Comparison of ENCODE assay signal across 21 cellular contexts in the genomic region with DNA sequence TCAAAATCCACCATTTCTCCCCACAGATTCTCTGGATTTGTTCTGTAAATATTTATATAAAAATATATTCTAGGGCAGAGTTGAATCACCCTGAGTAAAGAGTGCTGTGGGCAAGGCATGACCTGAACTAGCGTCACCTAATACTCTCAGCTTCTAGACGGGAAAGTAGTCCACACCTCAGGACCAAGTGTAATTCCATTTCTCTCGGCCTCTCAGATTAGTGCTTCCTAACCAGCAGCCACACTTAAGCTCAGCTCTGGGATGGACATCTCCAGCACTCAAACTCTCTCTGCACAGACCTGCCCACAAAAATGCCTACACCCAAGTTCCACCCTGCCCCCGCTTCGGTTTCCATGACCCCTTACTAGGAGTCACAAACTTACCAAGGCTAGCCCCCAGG. TPM values are rescaled to one million over a fixed set of nuclear protein-coding genes. Genes with fewer than 3 reads are reported as not detected.
"Had no signal": no experiment of that assay in that cellular context is flagged by ENCODE, and none has a peak within 500 bp of the region (broad histone marks: within the 10 kb centered on the region; RNA-seq: fewer than 3 reads in every experiment).

No MANE protein-coding gene starts in this region.

- H3K27me3 ChIP-seq: thyroid gland had no signal

- H3K27ac ChIP-seq: left ventricle myocardium inferior, thyroid gland, upper lobe of right lung had no signal

- H3K36me3 Mint-ChIP-seq: activated naive CD8-positive, alpha-beta T cell treated with anti-CD3 and anti-CD28 coated beads, Interleukin-2, amount 10 ng/mL, durations not matched to agents 7 days and 5 days had no signal

- H3K4me3 ChIP-seq: left ventricle myocardium inferior, thyroid gland, upper lobe of right lung had no signal

- H3K9me3 Mint-ChIP-seq: activated B cell treated with CpG ODN at 0.5 μM for 24 hours; activated naive CD4-positive, alpha-beta T cell treated with anti-CD3 and anti-CD28 coated beads for 36 hours; activated naive CD8-positive, alpha-beta T cell treated with anti-CD3 and anti-CD28 coated beads, Interleukin-2, amount 10 ng/mL, durations not matched to agents 7 days and 5 days; endodermal cell; naive B cell had no signal

- H3K36me3 ChIP-seq: left ventricle myocardium inferior, thyroid gland, upper lobe of right lung had no signal

- FAIRE-seq: bronchial epithelial cell had no signal

- H3K27ac Mint-ChIP-seq: activated B cell treated with CpG ODN at 0.5 μM for 24 hours; activated CD4-positive, alpha-beta T cell treated with anti-CD3 and anti-CD28 coated beads for 36 hours; activated naive CD4-positive, alpha-beta T cell treated with anti-CD3 and anti-CD28 coated beads for 36 hours; activated naive CD8-positive, alpha-beta T cell treated with anti-CD3 and anti-CD28 coated beads, Interleukin-2, amount 10 ng/mL, durations not matched to agents 7 days and 5 days; endodermal cell; immature natural killer cell had no signal

- H3K9me3 ChIP-seq: left ventricle myocardium inferior, thyroid gland, upper lobe of right lung had no signal

- H3K4me3 Mint-ChIP-seq: activated B cell treated with CpG ODN at 0.5 μM for 24 hours; activated CD4-positive, alpha-beta T cell treated with anti-CD3 and anti-CD28 coated beads for 36 hours; activated naive CD4-positive, alpha-beta T cell treated with anti-CD3 and anti-CD28 coated beads for 36 hours; activated naive CD8-positive, alpha-beta T cell treated with anti-CD3 and anti-CD28 coated beads, Interleukin-2, amount 10 ng/mL, durations not matched to agents 7 days and 5 days; endodermal cell; immature natural killer cell had no signal

- DNase-seq: activated B cell treated with CpG ODN at 0.5 μM for 24 hours; activated CD4-positive, alpha-beta T cell treated with anti-CD3 and anti-CD28 coated beads for 36 hours; activated CD4-positive, alpha-beta T cell treated with anti-CD3 and anti-CD28 coated beads, Interleukin-2, amount 50 U/mL, for 4 hours; activated naive CD4-positive, alpha-beta T cell treated with anti-CD3 and anti-CD28 coated beads for 36 hours; activated naive CD8-positive, alpha-beta T cell treated with anti-CD3 and anti-CD28 coated beads, Interleukin-2, amount 10 ng/mL, durations not matched to agents 7 days and 5 days; activated T-cell treated with anti-CD3 and anti-CD28 coated beads, Interleukin-2, amount 50 U/mL, for 48 hours; amygdala; cortex of kidney; endodermal cell; immature natural killer cell; kidney glomerular epithelial cell; left ventricle myocardium inferior; naive B cell; nucleus accumbens; retina; stimulated activated CD4-positive, alpha-beta T cell treated with anti-CD3 and anti-CD28 coated beads, Interleukin-4, amount 100 ng/mL, for 24 hours; stimulated activated naive CD8-positive, alpha-beta T cell treated with anti-CD3 and anti-CD28 coated beads, Interleukin-15, Interleukin-2, amounts not matched to agents 100 U/mL and 50 U/mL, for 24 hours; T1000; thyroid gland; upper lobe of right lung had no signal

RNA-seq across cellular contexts. Expression of a gene that starts 5.3 kb away (rescaled TPM):
- polyA plus RNA-seq: immature natural killer cell had no signal
